Comparison of ENCODE assay signal across 7 cellular contexts in the genomic region with DNA sequence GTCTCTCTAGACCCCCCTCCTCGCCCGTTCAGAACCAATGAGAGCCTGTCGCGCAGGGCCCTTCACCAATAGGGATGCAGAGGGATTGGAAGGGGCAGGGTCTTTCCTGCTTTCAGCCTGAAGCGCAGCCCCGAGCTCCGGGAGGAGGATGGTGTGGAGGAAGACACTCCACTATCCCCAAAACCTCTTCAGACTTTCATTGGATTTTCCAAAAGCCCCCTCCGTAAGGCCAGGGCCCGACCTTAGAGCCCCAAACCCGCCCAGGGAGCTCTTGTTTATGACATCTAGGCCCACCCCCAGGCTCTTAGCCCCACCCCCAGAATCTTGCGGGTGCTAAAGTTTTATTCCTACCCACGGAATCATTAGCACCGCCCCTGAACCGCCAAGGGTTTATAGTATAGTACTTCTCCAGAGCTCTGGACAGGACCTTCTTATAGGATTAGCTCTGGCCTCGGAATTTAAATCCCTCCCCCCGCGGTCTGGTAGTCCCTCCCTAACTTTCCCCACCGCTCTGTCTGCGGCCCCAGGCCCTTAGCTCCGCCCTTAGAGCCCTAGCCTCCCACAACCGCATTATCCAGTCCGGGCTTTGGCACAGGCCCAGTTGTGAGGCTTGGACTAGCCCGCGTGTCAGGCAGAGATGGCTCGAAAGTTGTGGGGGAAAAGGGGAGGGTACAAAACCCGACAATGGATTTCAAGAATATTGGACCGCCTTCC. TPM values are rescaled to one million over a fixed set of nuclear protein-coding genes. Genes with fewer than 3 reads are reported as not detected.
DNase-seq lines count a peak whose midpoint lies in the region; ATAC-seq and TF ChIP-seq lines count a peak whose summit lies in the region.

No MANE protein-coding gene starts in this region.

- H3K4me3 ChIP-seq in subcutaneous abdominal adipose tissue (ENCODE audit: low read depth in 1 of 5, low read length in 5 of 5): peak overlapping the region; percentile 8 to 59 (median 56)

- H3K4me1 Mint-ChIP-seq in IgD-negative memory B cell (peaks cover 17 to 34% (median 25%) of the 10 kb centered on the region in 3 donors), neural crest cell (peaks cover 38% of the 10 kb centered on the region)

- peaks cover 12% of the 10 kb centered on the region for H3K4me1 ChIP-seq in foreskin keratinocyte
- peaks cover 0 to 38% (median 30%) of the 10 kb centered on the region in 5 donors for H3K4me1 ChIP-seq in subcutaneous abdominal adipose tissue (ENCODE audit: control insufficient read depth in 5 of 5, insufficient read depth in 5 of 5, low read length in 5 of 5)

- H3K36me3 Mint-ChIP-seq in IgD-negative memory B cell: peaks cover 1% of the 10 kb centered on the region
- H3K36me3 Mint-ChIP-seq in neural crest cell (ENCODE audit: low read depth): no peaks in the 10 kb centered on the region

- H3K27me3 ChIP-seq in foreskin keratinocyte (peaks cover 9% of the 10 kb centered on the region), subcutaneous abdominal adipose tissue (ENCODE audit: control insufficient read depth in 5 of 5, insufficient read depth in 4 of 5, low read length in 5 of 5) (peaks cover 0 to 10% (median 9%) of the 10 kb centered on the region in 5 donors)

- H3K27ac ChIP-seq in RWPE1 (peak overlapping the region; percentile 66), foreskin keratinocyte (no peak overlapping the region), subcutaneous abdominal adipose tissue (ENCODE audit: low read depth, low read length) (no peak overlapping the region)

- no peaks in the 10 kb centered on the region for H3K9me3 Mint-ChIP-seq in IgD-negative memory B cell
- H3K9me3 Mint-ChIP-seq in neural crest cell: no peaks in the 10 kb centered on the region

- H3K9me3 ChIP-seq in subcutaneous abdominal adipose tissue (ENCODE audit: control insufficient read depth in 5 of 5, low read length in 5 of 5): no peaks in the 10 kb centered on the region

- H3K27ac Mint-ChIP-seq in IgD-negative memory B cell (peak overlapping the region; percentile 47 to 82 (median 78)), neural crest cell (ENCODE audit: unreplicated experiment) (no peak overlapping the region)

- TF ChIP-seq CTCF in RWPE1 (conservative IDR thresholded peaks at IDR 0.05; ENCODE audit: low read depth) (no peak), foreskin keratinocyte (conservative IDR thresholded peaks at IDR 0.05) (no peak), neural crest cell (conservative IDR thresholded peaks at IDR 0.05) (no peak)

- H3K9ac ChIP-seq in subcutaneous abdominal adipose tissue (ENCODE audit: low read length in 5 of 5): peak overlapping the region in 1 of 5 donors; percentile 35

- peak; percentile 66 for DNase-seq in RWPE1 (ENCODE audit: low spot score)
- peak; percentile 53 for DNase-seq in activated gamma-delta T cell treated with anti-CD3 and anti-CD28 coated beads, Interleukin-2, amount 50 U/mL, for 16 hours (ENCODE audit: low read depth)
- DNase-seq in foreskin keratinocyte: peak in 1 of 2 donors; percentile 74
- peak; percentile 72 for DNase-seq in neural crest cell (ENCODE audit: low read depth, low spot score)

- POLR2A ChIA-PET in RWPE1 (lab: Yijun Ruan, JAX; ENCODE audit: low non-redundant PET): no interaction called here

- ATAC-seq in GM18511 (IDR thresholded peaks at IDR 0.05; ENCODE audit: unreplicated experiment): peak; percentile 41
- ATAC-seq in foreskin keratinocyte: peak; percentile 23

- CTCF ChIA-PET in RWPE1 (lab: Yijun Ruan, JAX): interaction anchor here (0.7 kb wide), 1 partner anchor 28 kb away, joined by 3 read pairs; no protein-coding TSS in a partner anchor

- peaks cover under 1% of the 10 kb centered on the region for H3K27me3 Mint-ChIP-seq in IgD-negative memory B cell
- H3K27me3 Mint-ChIP-seq in neural crest cell (ENCODE audit: low read depth): peaks cover 21% of the 10 kb centered on the region

- peak overlapping the region; percentile 78 to 92 (median 90) for H3K4me3 Mint-ChIP-seq in IgD-negative memory B cell
- peak overlapping the region; percentile 91 for H3K4me3 Mint-ChIP-seq in neural crest cell

- no peaks in the 10 kb centered on the region for H3K36me3 ChIP-seq in subcutaneous abdominal adipose tissue (ENCODE audit: control insufficient read depth in 5 of 5, insufficient read depth in 5 of 5, low read length in 5 of 5)

RNA-seq across cellular contexts. Expression of a gene that starts 6.6 kb away (rescaled TPM):
- polyA plus RNA-seq in IgD-negative memory B cell (18.5 TPM), foreskin keratinocyte (58.1 and 63.6 TPM in 2 replicates)
- total RNA-seq in foreskin keratinocyte (53.0 and 61.6 TPM in 2 replicates), neural crest cell (15.0 and 20.2 TPM in 2 replicates)

RNA-seq across cellular contexts. Expression of a gene that starts 22.2 kb away (rescaled TPM):
- polyA plus RNA-seq in IgD-negative memory B cell (not detected), foreskin keratinocyte (0.49 and 0.75 TPM in 2 replicates)
- total RNA-seq in foreskin keratinocyte (0.65 and 1.3 TPM in 2 replicates), neural crest cell (0.96 and 1.0 TPM in 2 replicates)

RNA-seq across cellular contexts. Expression of a gene that starts 43.8 kb away (rescaled TPM):
- polyA plus RNA-seq in IgD-negative memory B cell (not detected), foreskin keratinocyte (0.06 and 0.07 TPM in 2 replicates)
- total RNA-seq in foreskin keratinocyte (not detected in 2 replicates), neural crest cell (not detected in 2 replicates)

RNA-seq across cellular contexts. Expression of a gene that starts 46.0 kb away (rescaled TPM):
- polyA plus RNA-seq in IgD-negative memory B cell (841 TPM), foreskin keratinocyte (688 and 761 TPM in 2 replicates)
- total RNA-seq in foreskin keratinocyte (580 and 668 TPM in 2 replicates), neural crest cell (635 and 666 TPM in 2 replicates)

RNA-seq across cellular contexts. Expression of a gene that starts 46.7 kb away (rescaled TPM):
- polyA plus RNA-seq in IgD-negative memory B cell (2.7 TPM), foreskin keratinocyte (12.6 and 14.5 TPM in 2 replicates)
- total RNA-seq in foreskin keratinocyte (10.9 and 12.0 TPM in 2 replicates), neural crest cell (11.4 and 11.8 TPM in 2 replicates)
